In the genomic region with DNA sequence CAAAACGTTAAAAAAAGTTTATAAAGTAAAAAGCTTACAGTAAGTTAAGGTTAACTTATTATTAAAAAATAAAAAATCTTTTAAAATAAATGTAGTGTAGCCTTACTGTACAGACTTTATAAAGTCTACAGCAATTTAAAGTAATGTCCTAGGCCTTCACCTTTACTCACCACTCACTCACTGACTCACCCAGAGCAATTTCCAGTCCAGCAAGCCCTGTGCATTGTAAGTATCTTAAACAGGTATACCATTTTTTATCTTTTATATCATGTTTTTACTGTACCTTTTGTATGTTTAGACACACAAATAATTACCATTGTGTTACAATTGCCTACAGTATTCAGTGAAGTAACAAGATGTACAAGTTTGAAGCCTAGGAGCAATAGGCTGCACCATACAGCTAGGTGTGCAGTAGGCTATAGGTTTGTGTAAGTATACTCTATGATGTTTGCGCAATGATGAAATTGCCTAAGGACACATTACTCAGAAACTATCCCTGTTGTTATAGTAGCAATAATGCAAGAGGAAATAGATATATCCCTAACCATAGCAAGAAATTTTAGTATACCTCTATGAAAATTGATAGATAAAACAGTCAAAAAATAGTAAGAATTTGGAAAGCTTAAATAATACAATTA, we compare ENCODE assay signal across 23 cellular contexts. TPM values are rescaled to one million over a fixed set of nuclear protein-coding genes. Genes with fewer than 3 reads are reported as not detected.
A peak's percentile ranks its signal among the peaks of the same experiment; 100 is the strongest.
DNase-seq lines count a peak whose midpoint lies in the region; ATAC-seq, FAIRE-seq and TF ChIP-seq lines count a peak whose summit lies in the region.
"Had no signal": no experiment of that assay in that cellular context is flagged by ENCODE, and none has a peak within 500 bp of the region (broad histone marks: within the 10 kb centered on the region; RNA-seq: fewer than 3 reads in every experiment).

No MANE protein-coding gene starts in this region.

- TF ChIP-seq POLR2A in HepG2 (IDR thresholded peaks at IDR 0.05; ENCODE audit: insufficient read depth in 1 of 2, low read depth in 2 of 2, low read length in 2 of 2) (no peak), right lobe of liver (IDR thresholded peaks at IDR 0.05) (no peak), sigmoid colon (IDR thresholded peaks at IDR 0.05) (no peak)

- CTCF ChIA-PET in HepG2 (lab: Yijun Ruan, JAX; ENCODE audit: low intra/inter-chr PET ratio, low total read pairs) (no interaction called here), PC-9 (lab: Charles Lee) (no interaction called here)

- H3K4me3 ChIP-seq in HepG2 (replicated peaks in 1 of 3; ENCODE audit: insufficient read depth in 1 of 3, low read depth in 2 of 3, low read length in 3 of 3) (no peak overlapping the region), right lobe of liver (no peak overlapping the region), PC-9 (no peak overlapping the region), epithelial cell of esophagus (ENCODE audit: low read length) (no peak overlapping the region), sigmoid colon (no peak overlapping the region)
- H3K4me3 ChIP-seq: BLaER1 treated with 17β-estradiol and CSF1 and Interleukin-3, amounts not matched to agents 10 nM and 100 nM; GM23338; SK-N-MC had no signal

- 46% methylated on average over 2 of the region's 2 CpGs for whole genome bisulfite sequencing in HepG2 (ENCODE audit: low lambda C conversion rate)
- WGBS in right lobe of liver (ENCODE audit: insufficient coverage, low coverage, low lambda C conversion rate, missing lambda C conversion rate) = 62% methylated on average over 2 of the region's 2 CpGs
- 83 to 89% methylated on average over 2 of the region's 2 CpGs for WGBS in sigmoid colon, 2 donors

- no peak overlapping the region for H3K4me2 ChIP-seq in HepG2 (ENCODE audit: low read depth, low read length)
- peak overlapping the region; percentile 53 for H3K4me2 ChIP-seq in PC-9
- H3K4me2 ChIP-seq: BLaER1 treated with 17β-estradiol and CSF1 and Interleukin-3, amounts not matched to agents 10 nM and 100 nM; GM23338 had no signal

- H2AFZ ChIP-seq in HepG2 (ENCODE audit: low read length) (no peak overlapping the region), PC-9 (no peak overlapping the region)
- H2AFZ ChIP-seq: GM23338 had no signal

- BruUV-seq in HepG2 (replicated peaks; lab: Mats Ljungman, UMichigan) = no TSS peak
- no TSS peak for BruUV-seq in PC-9 (replicated peaks; lab: Mats Ljungman, UMichigan)

- H3K27ac Mint-ChIP-seq in progenitor cell of endocrine pancreas = no peak overlapping the region
- H3K27ac Mint-ChIP-seq: CD8-positive, alpha-beta memory T cell; GM23338; IgD-negative memory B cell had no signal

- no peak overlapping the region for H3K9ac ChIP-seq in HepG2 (ENCODE audit: insufficient read depth, low read depth, low read length)
- H3K9ac ChIP-seq: BLaER1 treated with 17β-estradiol and CSF1 and Interleukin-3, amounts not matched to agents 10 nM and 100 nM had no signal

- H3K27me3 Mint-ChIP-seq in progenitor cell of endocrine pancreas = no peaks in the 10 kb centered on the region

- in situ Hi-C loops in HepG2 (cut with HindIII; ENCODE audit: extremely low pct_ligation_motif_present, low pct_unique_long_range_greater_than_20kb) = no loop called here

- DNase-seq in HepG2 (ENCODE audit: low spot score) = no peak
- DNase-seq in right lobe of liver = no peak
- DNase-seq in PC-9 = peak; percentile 8 to 91
- DNase-seq in epithelial cell of esophagus (ENCODE audit: low read depth) = peak; percentile 95
- no peak for DNase-seq in progenitor cell of endocrine pancreas (ENCODE audit: low spot score, unreplicated experiment)
- DNase-seq in sigmoid colon = no peak
- no peak for DNase-seq in middle frontal gyrus (ENCODE audit: extremely low spot score, low spot score)
- no peak for DNase-seq in T-helper 9 cell
- DNase-seq: CD8-positive, alpha-beta memory T cell; GF-D8; NCI-H1048; NCI-H146; NCI-H2081; NCI-H510A; NCI-H82; Right ventricle myocardium superior had no signal

- no peaks in the 10 kb centered on the region; a peak in 2 of 5 replicates for H3K27me3 ChIP-seq in HepG2 (ENCODE audit: control insufficient read depth in 1 of 2, insufficient read depth in 2 of 2, low read length in 2 of 2)
- no peaks in the 10 kb centered on the region for H3K27me3 ChIP-seq in right lobe of liver
- no peaks in the 10 kb centered on the region for H3K27me3 ChIP-seq in PC-9 (ENCODE audit: insufficient read depth, low read depth)
- no peaks in the 10 kb centered on the region for H3K27me3 ChIP-seq in sigmoid colon
- H3K27me3 ChIP-seq: BLaER1 treated with 17β-estradiol and CSF1 and Interleukin-3, amounts not matched to agents 10 nM and 100 nM had no signal

- H4K20me1 ChIP-seq in HepG2 (ENCODE audit: insufficient read depth, low read length) (no peaks in the 10 kb centered on the region), PC-9 (ENCODE audit: insufficient read depth) (no peaks in the 10 kb centered on the region)
- H4K20me1 ChIP-seq: BLaER1 treated with 17β-estradiol and CSF1 and Interleukin-3, amounts not matched to agents 10 nM and 100 nM had no signal

- H3K9me2 ChIP-seq in PC-9 (ENCODE audit: insufficient read depth) = no peaks in the 10 kb centered on the region

- H3K4me3 Mint-ChIP-seq in progenitor cell of endocrine pancreas (ENCODE audit: low read depth) = no peak overlapping the region
- H3K4me3 Mint-ChIP-seq: CD8-positive, alpha-beta memory T cell; GM23338; IgD-negative memory B cell had no signal

- peaks cover 15% of the 10 kb centered on the region for H3F3A ChIP-seq in PC-9 (ENCODE audit: insufficient read depth, low read depth)

- H3K9me3 Mint-ChIP-seq in progenitor cell of endocrine pancreas (ENCODE audit: low read depth) = no peaks in the 10 kb centered on the region
- H3K9me3 Mint-ChIP-seq: CD8-positive, alpha-beta memory T cell; GM23338; IgD-negative memory B cell had no signal

- FAIRE-seq in HepG2 (lab: Jason Lieb, UNC) = no peak
- FAIRE-seq: A204.1, GM12891, GM18507 had no signal

- H3K27ac ChIP-seq in HepG2 (ENCODE audit: extremely low read length, insufficient read depth, low read length) = no peak overlapping the region
- no peak overlapping the region for H3K27ac ChIP-seq in right lobe of liver
- peak overlapping the region; percentile 67 for H3K27ac ChIP-seq in PC-9
- no peak overlapping the region for H3K27ac ChIP-seq in sigmoid colon
- H3K27ac ChIP-seq: BLaER1 treated with 17β-estradiol and CSF1 and Interleukin-3, amounts not matched to agents 10 nM and 100 nM; SK-N-MC had no signal

- POLR2A ChIA-PET in HepG2 (lab: Yijun Ruan, JAX) = no interaction called here
- POLR2A ChIA-PET in PC-9 (lab: Charles Lee; ENCODE audit: unreplicated experiment) = no interaction called here

- ATAC-seq in HepG2 = no peak
- ATAC-seq in right lobe of liver = no peak
- ATAC-seq: GM23338 had no signal

- no peak for TF ChIP-seq RAD21 in HepG2 (CRISPR knock-in tag; IDR thresholded peaks at IDR 0.05)

- H3K79me2 ChIP-seq in HepG2 (ENCODE audit: insufficient read depth, low read length) (no peaks in the 10 kb centered on the region), PC-9 (ENCODE audit: low read depth) (no peaks in the 10 kb centered on the region)

- no peaks in the 10 kb centered on the region for H3K36me3 Mint-ChIP-seq in progenitor cell of endocrine pancreas (ENCODE audit: insufficient read depth)
- H3K36me3 Mint-ChIP-seq: CD8-positive, alpha-beta memory T cell; IgD-negative memory B cell had no signal

- TF ChIP-seq EP300 in HepG2 (IDR thresholded peaks at IDR 0.05; ENCODE audit: low read depth in 2 of 2, low read length in 2 of 2) (no peak), HepG2 (CRISPR knock-in tag; IDR thresholded peaks at IDR 0.05; ENCODE audit: borderline replicate concordance) (no peak), sigmoid colon (IDR thresholded peaks at IDR 0.05) (no peak)

- intact Hi-C loops in HepG2 (cut with micrococcal nuclease; ENCODE audit: unreplicated experiment) = loop anchor here (10.0 kb wide), 1 partner anchor 459 kb away; no protein-coding TSS in a partner anchor
- intact Hi-C loops in right lobe of liver (cut with DNase I) = no loop called here
- intact Hi-C loops in PC-9 (cut with micrococcal nuclease; ENCODE audit: unreplicated experiment) = loop anchor here (10.0 kb wide), 2 partner anchors 459 to 669 kb away; no protein-coding TSS in a partner anchor
- intact Hi-C loops in sigmoid colon (cut with DNase I) = no loop called here

- TF ChIP-seq CTCF in HepG2 (CRISPR knock-in tag; IDR thresholded peaks at IDR 0.05) = no peak
- no peak for TF ChIP-seq CTCF in right lobe of liver (IDR thresholded peaks at IDR 0.05)
- TF ChIP-seq CTCF in PC-9 (conservative IDR thresholded peaks at IDR 0.05) = no peak
- no peak for TF ChIP-seq CTCF in epithelial cell of esophagus (IDR thresholded peaks at IDR 0.05; ENCODE audit: insufficient read depth, low read depth, low read length, missing control alignments)
- no peak for TF ChIP-seq CTCF in progenitor cell of endocrine pancreas (IDR thresholded peaks at IDR 0.05; ENCODE audit: unreplicated experiment)
- no peak for TF ChIP-seq CTCF in sigmoid colon (IDR thresholded peaks at IDR 0.05)

- no peaks in the 10 kb centered on the region for H3K9me3 ChIP-seq in HepG2 (ENCODE audit: low read length)
- no peaks in the 10 kb centered on the region for H3K9me3 ChIP-seq in right lobe of liver
- H3K9me3 ChIP-seq in PC-9 (ENCODE audit: insufficient read depth, low read depth) = peaks cover 5% of the 10 kb centered on the region; the same call in 1 of the 2 replicates
- no peaks in the 10 kb centered on the region for H3K9me3 ChIP-seq in sigmoid colon
- H3K9me3 ChIP-seq: BLaER1 treated with 17β-estradiol and CSF1 and Interleukin-3, amounts not matched to agents 10 nM and 100 nM had no signal

- H3K4me1 ChIP-seq in HepG2 (ENCODE audit: insufficient read depth, low read length) (no peaks in the 10 kb centered on the region), right lobe of liver (peaks cover 0 to 5% (median 0%) of the 10 kb centered on the region in 4 donors), PC-9 (replicated peaks; ENCODE audit: insufficient read depth) (peaks cover 33% of the 10 kb centered on the region), sigmoid colon (no peaks in the 10 kb centered on the region)
- H3K4me1 ChIP-seq: BLaER1 treated with 17β-estradiol and CSF1 and Interleukin-3, amounts not matched to agents 10 nM and 100 nM had no signal

- no peaks in the 10 kb centered on the region for H3K36me3 ChIP-seq in HepG2 (replicated peaks in 1 of 2; ENCODE audit: control insufficient read depth in 1 of 2, insufficient read depth in 2 of 2, low read length in 2 of 2)
- no peaks in the 10 kb centered on the region for H3K36me3 ChIP-seq in right lobe of liver
- 0 out of 2 replicates have a peak, but pooled peaks cover 4% of the 10 kb centered on the region for H3K36me3 ChIP-seq in PC-9 (ENCODE audit: low read depth)
- H3K36me3 ChIP-seq in sigmoid colon = no peaks in the 10 kb centered on the region
- H3K36me3 ChIP-seq: BLaER1 treated with 17β-estradiol and CSF1 and Interleukin-3, amounts not matched to agents 10 nM and 100 nM had no signal

- H3K4me1 Mint-ChIP-seq in progenitor cell of endocrine pancreas (ENCODE audit: low read depth) = peaks cover 2% of the 10 kb centered on the region

RNA-seq across cellular contexts. Expression of a gene that starts 39.5 kb away (rescaled TPM):
- 41.5 and 53.4 TPM in 2 replicates for total RNA-seq in HepG2 (2016; rRNA removed; fragmentation: Illumina TruSeq; extraction: Trizol)
- 12.2 and 13.1 TPM in 2 replicates for total RNA-seq in HepG2 (2016; cell fraction: cytosol; rRNA removed; fragmentation: Illumina TruSeq; extraction: Trizol; ENCODE audit: low read depth)
- total RNA-seq in HepG2 (2016; cell fraction: insoluble cytoplasmic fraction; rRNA removed; fragmentation: Illumina TruSeq; extraction: Trizol) = 41.0 and 52.6 TPM in 2 replicates
- total RNA-seq in HepG2 (2016; cell fraction: membrane; rRNA removed; fragmentation: Illumina TruSeq; extraction: Trizol) = 26.8 and 32.5 TPM in 2 replicates
- 33.7 and 33.8 TPM in 2 replicates for total RNA-seq in HepG2 (2016; cell fraction: nucleus; rRNA removed; fragmentation: Illumina TruSeq; extraction: Trizol)
- polyA plus RNA-seq in HepG2 (2011; rRNA removed) = 9.5 and 15.8 TPM in 2 replicates
- 7.8 and 8.3 TPM in 2 replicates for polyA plus RNA-seq in HepG2 (2011; cell fraction: cytosol; rRNA removed)
- polyA plus RNA-seq in HepG2 (2011; cell fraction: nucleus; rRNA removed) = 8.9 and 9.3 TPM in 2 replicates
- polyA plus RNA-seq in HepG2 (2012) = 9.9 and 16.2 TPM in 2 replicates
- 2.0 and 2.6 TPM in 2 replicates for polyA plus RNA-seq in HepG2 (2016; cell fraction: cytosol; fragmentation: Illumina TruSeq; extraction: Trizol; ENCODE audit: low read depth)
- 50.6 and 54.8 TPM in 2 replicates for polyA plus RNA-seq in HepG2 (2016; cell fraction: insoluble cytoplasmic fraction; fragmentation: Illumina TruSeq; extraction: Trizol; ENCODE audit: low read depth)
- polyA plus RNA-seq in HepG2 (2016; cell fraction: membrane; fragmentation: Illumina TruSeq; extraction: Trizol; ENCODE audit: low read depth) = 6.0 and 7.7 TPM in 2 replicates
- polyA plus RNA-seq in HepG2 (2016; cell fraction: nucleus; fragmentation: Illumina TruSeq; extraction: Trizol; ENCODE audit: insufficient read depth, low read depth) = 51.9 and 52.2 TPM in 2 replicates
- polyA minus RNA-seq in HepG2 (2011; rRNA and poly(A)+ RNA removed; ENCODE audit: low replicate concordance) = 2.0 and 4.4 TPM in 2 replicates
- 7.6 and 9.1 TPM in 2 replicates for polyA minus RNA-seq in HepG2 (2011; cell fraction: cytosol; rRNA and poly(A)+ RNA removed)
- polyA minus RNA-seq in HepG2 (2011; cell fraction: nucleus; rRNA and poly(A)+ RNA removed) = 24.9 and 29.1 TPM in 2 replicates
- 1 to 10 TPM in 5 of 6 experiments, under 1 TPM in 1; 0.97 to 3.0 (median 2.5) TPM for total RNA-seq in right lobe of liver
- 14.8 and 20.6 TPM in 2 replicates for total RNA-seq in PC-9 (2021)
- 20.9 and 21.8 TPM in 2 replicates for total RNA-seq in progenitor cell of endocrine pancreas
- total RNA-seq in sigmoid colon = 1 to 10 TPM; 1.9 to 6.4 (median 2.7) TPM
- polyA plus RNA-seq in sigmoid colon = 1 to 10 TPM; 1.8 to 5.4 (median 3.7) TPM

RNA-seq across cellular contexts. Expression of a gene that starts 59.1 kb away (rescaled TPM):
- total RNA-seq in HepG2 (2016; rRNA removed; fragmentation: Illumina TruSeq; extraction: Trizol) = 28.7 and 32.4 TPM in 2 replicates
- total RNA-seq in HepG2 (2016; cell fraction: cytosol; rRNA removed; fragmentation: Illumina TruSeq; extraction: Trizol; ENCODE audit: low read depth) = 25.5 and 28.3 TPM in 2 replicates
- total RNA-seq in HepG2 (2016; cell fraction: insoluble cytoplasmic fraction; rRNA removed; fragmentation: Illumina TruSeq; extraction: Trizol) = 29.1 and 32.6 TPM in 2 replicates
- 49.7 and 58.0 TPM in 2 replicates for total RNA-seq in HepG2 (2016; cell fraction: membrane; rRNA removed; fragmentation: Illumina TruSeq; extraction: Trizol)
- total RNA-seq in HepG2 (2016; cell fraction: nucleus; rRNA removed; fragmentation: Illumina TruSeq; extraction: Trizol) = 25.8 and 29.5 TPM in 2 replicates
- 15.5 and 17.6 TPM in 2 replicates for polyA plus RNA-seq in HepG2 (2011; rRNA removed)
- 6.5 and 9.8 TPM in 2 replicates for polyA plus RNA-seq in HepG2 (2011; cell fraction: cytosol; rRNA removed)
- polyA plus RNA-seq in HepG2 (2011; cell fraction: nucleus; rRNA removed) = 10.9 and 13.2 TPM in 2 replicates
- polyA plus RNA-seq in HepG2 (2012) = 17.1 and 18.1 TPM in 2 replicates
- 40.7 and 44.7 TPM in 2 replicates for polyA plus RNA-seq in HepG2 (2016; cell fraction: cytosol; fragmentation: Illumina TruSeq; extraction: Trizol; ENCODE audit: low read depth)
- 34.0 and 37.3 TPM in 2 replicates for polyA plus RNA-seq in HepG2 (2016; cell fraction: insoluble cytoplasmic fraction; fragmentation: Illumina TruSeq; extraction: Trizol; ENCODE audit: low read depth)
- polyA plus RNA-seq in HepG2 (2016; cell fraction: membrane; fragmentation: Illumina TruSeq; extraction: Trizol; ENCODE audit: low read depth) = 52.3 and 64.3 TPM in 2 replicates
- polyA plus RNA-seq in HepG2 (2016; cell fraction: nucleus; fragmentation: Illumina TruSeq; extraction: Trizol; ENCODE audit: insufficient read depth, low read depth) = 26.9 and 27.4 TPM in 2 replicates
- polyA minus RNA-seq in HepG2 (2011; rRNA and poly(A)+ RNA removed; ENCODE audit: low replicate concordance) = 7.1 and 8.9 TPM in 2 replicates
- 9.5 and 9.7 TPM in 2 replicates for polyA minus RNA-seq in HepG2 (2011; cell fraction: cytosol; rRNA and poly(A)+ RNA removed)
- polyA minus RNA-seq in HepG2 (2011; cell fraction: nucleus; rRNA and poly(A)+ RNA removed) = 72.9 and 92.7 TPM in 2 replicates
- 10 to 100 TPM in 3 of 6 experiments, 1 to 10 TPM in 3; 6.1 to 16.8 (median 9.7) TPM for total RNA-seq in right lobe of liver
- total RNA-seq in PC-9 (2021) = 5.7 and 8.0 TPM in 2 replicates
- total RNA-seq in progenitor cell of endocrine pancreas = 17.5 and 18.4 TPM in 2 replicates
- 10 to 100 TPM; 14.3 to 25.3 (median 18.5) TPM for total RNA-seq in sigmoid colon
- 10 to 100 TPM in 2 of 3 donors, 1 to 10 TPM in 1; 9.8 to 22.8 (median 19.9) TPM for polyA plus RNA-seq in sigmoid colon

Comparison
In these comparisons a context has a peak if more than half of its experiments do, and no peak if none do; other contexts are left out.
1. intact Hi-C loops: an anchor here in HepG2 (10.0 kb wide) and PC-9 (10.0 kb wide); none called in right lobe of liver and sigmoid colon.
2. DNase-seq: peak in PC-9 (2 of 2) and epithelial cell of esophagus (single experiment); none in HepG2 (single experiment), right lobe of liver (0 of 3), progenitor cell of endocrine pancreas (single experiment), sigmoid colon (single experiment), middle frontal gyrus (single experiment) and T-helper 9 cell (single experiment).